1 cellular context compared by ENCODE assay signal in genomic region chr7:151139071-151139521, GRCh38.
TF ChIP-seq lines count a peak whose summit lies in the region.

No MANE protein-coding gene starts in this region.

TF ChIP-seq in GM23338, 12 proteins besides CTCF, POLR2A, EP300 and RAD21:
- TF ChIP-seq ZNF462 (CRISPR knock-in tag; IDR thresholded peaks at IDR 0.05) = no peak
- TF ChIP-seq NANOG (IDR thresholded peaks at IDR 0.05; ENCODE audit: borderline replicate concordance) = no peak
- no peak for TF ChIP-seq POLR2AphosphoS5 (IDR thresholded peaks at IDR 0.05; ENCODE audit: low read depth)
- TF ChIP-seq ZNF114 (CRISPR knock-in tag; IDR thresholded peaks at IDR 0.05) = no peak
- TF ChIP-seq ETS1 (IDR thresholded peaks at IDR 0.05) = no peak
- TF ChIP-seq JUNB (IDR thresholded peaks at IDR 0.05; ENCODE audit: unreplicated experiment) = no peak
- TF ChIP-seq EZH2 (IDR thresholded peaks at IDR 0.05; ENCODE audit: low read depth, unreplicated experiment) = no peak
- TF ChIP-seq CREB1 (CRISPR knock-in tag; IDR thresholded peaks at IDR 0.05; ENCODE audit: low read depth) = no peak
- no peak for TF ChIP-seq EZH2phosphoT487 (IDR thresholded peaks at IDR 0.05; ENCODE audit: unreplicated experiment)
- TF ChIP-seq STAT1 (IDR thresholded peaks at IDR 0.05; ENCODE audit: unreplicated experiment) = no peak
- TF ChIP-seq REST (IDR thresholded peaks at IDR 0.05; ENCODE audit: unreplicated experiment) = no peak
- no peak for TF ChIP-seq ZNF331 (CRISPR knock-in tag; IDR thresholded peaks at IDR 0.05; ENCODE audit: low read depth)
